12 cellular contexts compared by ENCODE assay signal in genomic region chr22:19419086-19419463, GRCh38. TPM values are rescaled to one million over a fixed set of nuclear protein-coding genes. Genes with fewer than 3 reads are reported as not detected.
DNase-seq lines count a peak whose midpoint lies in the region; ATAC-seq lines count a peak whose summit lies in the region.
"Had no signal": no experiment of that assay in that cellular context is flagged by ENCODE, and none has a peak within 500 bp of the region (broad histone marks: within the 10 kb centered on the region; RNA-seq: fewer than 3 reads in every experiment).

No MANE protein-coding gene starts in this region.

- H3K4me3 Mint-ChIP-seq in activated CD4-positive, alpha-beta memory T cell treated with anti-CD3 and anti-CD28 coated beads, Interleukin-2, amount 10 ng/mL, durations not matched to agents 7 days and 5 days, result peak overlapping the region; percentile 12
- H3K4me3 Mint-ChIP-seq in naive B cell, result no peak overlapping the region

- peak overlapping the region; percentile 87 for H3K27ac Mint-ChIP-seq in activated CD4-positive, alpha-beta memory T cell treated with anti-CD3 and anti-CD28 coated beads, Interleukin-2, amount 10 ng/mL, durations not matched to agents 7 days and 5 days
- H3K27ac Mint-ChIP-seq in naive B cell, result peak overlapping the region; percentile 30 to 80 (median 64)

- peaks cover 68% of the 10 kb centered on the region for H3K4me1 Mint-ChIP-seq in activated CD4-positive, alpha-beta memory T cell treated with anti-CD3 and anti-CD28 coated beads, Interleukin-2, amount 10 ng/mL, durations not matched to agents 7 days and 5 days
- H3K4me1 Mint-ChIP-seq in naive B cell, result peaks cover 45 to 58% (median 56%) of the 10 kb centered on the region in 3 donors

- no peak overlapping the region for H3K27ac ChIP-seq in substantia nigra (ENCODE audit: low read depth, low read length, poor library complexity, severe bottlenecking)
- H3K27ac ChIP-seq: 22Rv1, breast epithelium, SJCRH30, testis had no signal

- ATAC-seq in naive B cell (ENCODE audit: low read depth in 2 of 2), result peak; percentile 67 to 76
- ATAC-seq in HG03460 (IDR thresholded peaks at IDR 0.05; ENCODE audit: unreplicated experiment), result no peak
- no peak for ATAC-seq in GM21576 (IDR thresholded peaks at IDR 0.05; ENCODE audit: unreplicated experiment)

- peak; percentile 21 for DNase-seq in NK-92 treated with Interleukin-12 subunit alpha and Interleukin-12 subunit beta, amount 100 ng/mL, for 24 hours (lab: John Stamatoyannopoulos, UW)
- DNase-seq in NK-92 (lab: John Stamatoyannopoulos, UW; ENCODE audit: unreplicated experiment) (no peak), Kasumi-1 (lab: John Stamatoyannopoulos, UW) (peak; percentile 6 to 48), naive B cell (no peak), substantia nigra (lab: John Stamatoyannopoulos, UW) (no peak)
- peak; percentile 20 for DNase-seq in activated CD4-positive, alpha-beta memory T cell treated with anti-CD3 and anti-CD28 coated beads, Interleukin-2, amount 10 ng/mL, durations not matched to agents 7 days and 5 days
- DNase-seq: SJCRH30, testis had no signal

- POLR2A ChIA-PET in activated CD4-positive, alpha-beta memory T cell treated with anti-CD3 and anti-CD28 coated beads, Interleukin-2, amount 10 ng/mL, durations not matched to agents 7 days and 5 days (lab: Charles Lee), result interaction anchor here (1.2 to 4.7 kb wide), 5 partner anchors 8 to 274 kb away, joined by 3 to 82 read pairs (median 10); partner anchors contain the start of genes C22orf39, CDC45, ESS2 and HIRA

- CTCF ChIA-PET in activated CD4-positive, alpha-beta memory T cell treated with anti-CD3 and anti-CD28 coated beads, Interleukin-2, amount 10 ng/mL, durations not matched to agents 7 days and 5 days (lab: Charles Lee), result interaction anchor here (2.6 kb wide), 1 partner anchor 211 kb away, joined by 8 read pairs; no protein-coding TSS in a partner anchor

- H3K27me3 Mint-ChIP-seq in activated CD4-positive, alpha-beta memory T cell treated with anti-CD3 and anti-CD28 coated beads, Interleukin-2, amount 10 ng/mL, durations not matched to agents 7 days and 5 days, result no peaks in the 10 kb centered on the region
- no peaks in the 10 kb centered on the region for H3K27me3 Mint-ChIP-seq in naive B cell

- H3K36me3 Mint-ChIP-seq in activated CD4-positive, alpha-beta memory T cell treated with anti-CD3 and anti-CD28 coated beads, Interleukin-2, amount 10 ng/mL, durations not matched to agents 7 days and 5 days (ENCODE audit: low read depth), result peaks cover 25% of the 10 kb centered on the region
- no peaks in the 10 kb centered on the region for H3K36me3 Mint-ChIP-seq in naive B cell

- no peaks in the 10 kb centered on the region for H3K9me3 Mint-ChIP-seq in activated CD4-positive, alpha-beta memory T cell treated with anti-CD3 and anti-CD28 coated beads, Interleukin-2, amount 10 ng/mL, durations not matched to agents 7 days and 5 days
- peaks cover 0 to 4% (median 0%) of the 10 kb centered on the region in 7 donors for H3K9me3 Mint-ChIP-seq in naive B cell

RNA-seq across cellular contexts. Expression of gene HIRA, which starts 12.5 kb away (rescaled TPM):
- total RNA-seq in activated CD4-positive, alpha-beta memory T cell treated with anti-CD3 and anti-CD28 coated beads, Interleukin-2, amount 10 ng/mL, durations not matched to agents 7 days and 5 days, result 10 to 100 TPM; 52.0 to 52.8 TPM
- polyA plus RNA-seq in naive B cell (ENCODE audit: low read depth in 6 of 6), result 10 to 100 TPM in 3 of 6 donors, 1 to 10 TPM in 3; 4.9 to 13.3 (median 10.4) TPM

RNA-seq across cellular contexts. Expression of gene MRPL40, which starts 13.3 kb away (rescaled TPM):
- 10 to 100 TPM; 22.4 to 24.6 TPM for total RNA-seq in activated CD4-positive, alpha-beta memory T cell treated with anti-CD3 and anti-CD28 coated beads, Interleukin-2, amount 10 ng/mL, durations not matched to agents 7 days and 5 days
- 10 to 100 TPM; 63.5 to 92.0 (median 77.7) TPM for polyA plus RNA-seq in naive B cell (ENCODE audit: low read depth in 6 of 6)

RNA-seq across cellular contexts. Expression of gene C22orf39, which starts 28.4 kb away (rescaled TPM):
- 10 to 100 TPM; 31.8 to 32.9 TPM for total RNA-seq in activated CD4-positive, alpha-beta memory T cell treated with anti-CD3 and anti-CD28 coated beads, Interleukin-2, amount 10 ng/mL, durations not matched to agents 7 days and 5 days
- polyA plus RNA-seq in naive B cell (ENCODE audit: low read depth in 6 of 6), result 100 to 1,000 TPM in 1 of 6 donors, 10 to 100 TPM in 5; 64.8 to 102 (median 73.0) TPM

RNA-seq across cellular contexts. Expression of gene UFD1, which starts 59.9 kb away (rescaled TPM):
- total RNA-seq in activated CD4-positive, alpha-beta memory T cell treated with anti-CD3 and anti-CD28 coated beads, Interleukin-2, amount 10 ng/mL, durations not matched to agents 7 days and 5 days, result 10 to 100 TPM; 62.1 to 65.6 TPM
- polyA plus RNA-seq in naive B cell (ENCODE audit: low read depth in 6 of 6), result 100 to 1,000 TPM in 1 of 6 donors, 10 to 100 TPM in 5; 55.0 to 107 (median 61.8) TPM

Comparison
In these comparisons a context has a peak if more than half of its experiments do, and no peak if none do; other contexts are left out.
1. DNase-seq: peak in NK-92 treated with Interleukin-12 subunit alpha and Interleukin-12 subunit beta, amount 100 ng/mL, for 24 hours (single experiment), Kasumi-1 (2 of 2) and activated CD4-positive, alpha-beta memory T cell treated with anti-CD3 and anti-CD28 coated beads, Interleukin-2, amount 10 ng/mL, durations not matched to agents 7 days and 5 days (single experiment); none in NK-92 (single experiment), naive B cell (single experiment) and substantia nigra (0 of 49).
2. ATAC-seq: peak in naive B cell (2 of 2); none in HG03460 (single experiment) and GM21576 (single experiment).